In genomic region chr9:72990397-72991182, GRCh38 we compare ENCODE assay signal across 18 cellular contexts. TPM values are rescaled to one million over a fixed set of nuclear protein-coding genes. Genes with fewer than 3 reads are reported as not detected.
A peak's percentile ranks its signal among the peaks of the same experiment; 100 is the strongest.
DNase-seq lines count a peak whose midpoint lies in the region; ATAC-seq and TF ChIP-seq lines count a peak whose summit lies in the region.
"Had no signal": no experiment of that assay in that cellular context is flagged by ENCODE, and none has a peak within 500 bp of the region (broad histone marks: within the 10 kb centered on the region; RNA-seq: fewer than 3 reads in every experiment).

No MANE protein-coding gene starts in this region.

- TF ChIP-seq CTCF in mammary epithelial cell (conservative IDR thresholded peaks at IDR 0.05 in 1 of 2, IDR thresholded peaks at IDR 0.05 in 1 of 2; ENCODE audit: extremely low read depth in 1 of 2, insufficient read depth in 1 of 2, low read depth in 1 of 2, low read length in 2 of 2), result no peak
- TF ChIP-seq CTCF in MCF 10A (IDR thresholded peaks at IDR 0.05; ENCODE audit: unreplicated experiment), result no peak

- H2BK15ac ChIP-seq in mesenchymal stem cell (ENCODE audit: low read depth, poor library complexity, severe bottlenecking), result no peak overlapping the region

- intact Hi-C loops in mammary epithelial cell (cut with micrococcal nuclease), result no loop called here
- intact Hi-C loops in MCF 10A (cut with micrococcal nuclease), result loop anchor here (10.0 kb wide), 1 partner anchor 46 kb away; no protein-coding TSS in a partner anchor

- H3K9ac ChIP-seq in mammary epithelial cell (ENCODE audit: insufficient read depth, low read length), result no peak overlapping the region
- no peak overlapping the region for H3K9ac ChIP-seq in mesenchymal stem cell (ENCODE audit: low read length)
- H3K9ac ChIP-seq: BLaER1 treated with 17β-estradiol and CSF1 and Interleukin-3, amounts not matched to agents 10 nM and 100 nM had no signal

- H3K79me1 ChIP-seq in mesenchymal stem cell (replicated peaks; ENCODE audit: low read length, poor library complexity, severe bottlenecking), result no peaks in the 10 kb centered on the region

- no peaks in the 10 kb centered on the region for H3K36me3 ChIP-seq in mammary epithelial cell (ENCODE audit: insufficient read depth, low read length)
- H3K36me3 ChIP-seq in mesenchymal stem cell (ENCODE audit: control insufficient read depth in 1 of 2, insufficient read depth in 2 of 2, low read depth in 1 of 2, low read length in 2 of 2), result no peaks in the 10 kb centered on the region
- H3K36me3 ChIP-seq: BLaER1 treated with 17β-estradiol and CSF1 and Interleukin-3, amounts not matched to agents 10 nM and 100 nM had no signal

- no peak overlapping the region for H3K23ac ChIP-seq in mesenchymal stem cell (ENCODE audit: low read length in 2 of 2)

- no peak overlapping the region for H3K27ac ChIP-seq in mammary epithelial cell (ENCODE audit: insufficient read depth, low read depth, low read length)
- no peak overlapping the region for H3K27ac ChIP-seq in mesenchymal stem cell (ENCODE audit: low read length, poor library complexity, severe bottlenecking)
- H3K27ac ChIP-seq: BLaER1 treated with 17β-estradiol and CSF1 and Interleukin-3, amounts not matched to agents 10 nM and 100 nM; HL-60 had no signal

- H3K4me3 ChIP-seq in mammary epithelial cell (replicated peaks in 1 of 3; ENCODE audit: insufficient read depth in 1 of 3, low read depth in 2 of 3, low read length in 3 of 3), result no peak overlapping the region
- H3K4me3 ChIP-seq in mesenchymal stem cell (ENCODE audit: insufficient read depth in 1 of 2, low read depth in 1 of 2, low read length in 2 of 2), result no peak overlapping the region
- H3K4me3 ChIP-seq: BLaER1 treated with 17β-estradiol and CSF1 and Interleukin-3, amounts not matched to agents 10 nM and 100 nM had no signal

- BruUV-seq in mammary epithelial cell (replicated peaks; lab: Mats Ljungman, UMichigan), result no TSS peak
- BruUV-seq in MCF 10A (replicated peaks; lab: Mats Ljungman, UMichigan), result no TSS peak

- H4K8ac ChIP-seq in mesenchymal stem cell (ENCODE audit: low read length), result no peak overlapping the region

- no peaks in the 10 kb centered on the region for H3K27me3 ChIP-seq in mammary epithelial cell (ENCODE audit: insufficient read depth, low read length)
- H3K27me3 ChIP-seq in mesenchymal stem cell (ENCODE audit: control insufficient read depth in 1 of 2, insufficient read depth in 1 of 2, low read length in 2 of 2), result no peaks in the 10 kb centered on the region
- H3K27me3 ChIP-seq: BLaER1 treated with 17β-estradiol and CSF1 and Interleukin-3, amounts not matched to agents 10 nM and 100 nM had no signal

- ATAC-seq in left lobe of liver, result peak; percentile 74
- ATAC-seq in activated CD8-positive, alpha-beta T cell treated with anti-CD3 and anti-CD28 coated beads, Interleukin-2, amount 10 ng/mL, durations not matched to agents 7 days and 5 days, result no peak
- ATAC-seq: CD8-positive, alpha-beta T cell had no signal

- H3K4ac ChIP-seq in mesenchymal stem cell (ENCODE audit: low read depth in 1 of 2, low read length in 2 of 2), result no peak overlapping the region

- H3K27ac Mint-ChIP-seq in MCF 10A (ENCODE audit: low read depth, unreplicated experiment), result no peak overlapping the region
- no peak overlapping the region for H3K27ac Mint-ChIP-seq in activated CD8-positive, alpha-beta T cell treated with anti-CD3 and anti-CD28 coated beads, Interleukin-2, amount 10 ng/mL, durations not matched to agents 7 days and 5 days
- H3K27ac Mint-ChIP-seq: B cell; CD8-positive, alpha-beta T cell; H9; IgD-negative memory B cell had no signal

- POLR2A ChIA-PET in MCF 10A (lab: Yijun Ruan, JAX), result no interaction called here
- POLR2A ChIA-PET in activated CD8-positive, alpha-beta T cell treated with anti-CD3 and anti-CD28 coated beads, Interleukin-2, amount 10 ng/mL, durations not matched to agents 7 days and 5 days (lab: Charles Lee), result no interaction called here

- H4K91ac ChIP-seq in mesenchymal stem cell (ENCODE audit: low read length), result no peak overlapping the region

- peak overlapping the region; percentile 24 for H2BK5ac ChIP-seq in mesenchymal stem cell (ENCODE audit: low read depth, low read length, poor library complexity, severe bottlenecking)

- H4K20me1 ChIP-seq in mammary epithelial cell (ENCODE audit: insufficient read depth, low read length), result no peaks in the 10 kb centered on the region
- H4K20me1 ChIP-seq: BLaER1 treated with 17β-estradiol and CSF1 and Interleukin-3, amounts not matched to agents 10 nM and 100 nM had no signal

- no peaks in the 10 kb centered on the region for H3K36me3 Mint-ChIP-seq in MCF 10A (ENCODE audit: insufficient read depth, unreplicated experiment)
- H3K36me3 Mint-ChIP-seq in activated CD8-positive, alpha-beta T cell treated with anti-CD3 and anti-CD28 coated beads, Interleukin-2, amount 10 ng/mL, durations not matched to agents 7 days and 5 days (ENCODE audit: low read depth), result no peaks in the 10 kb centered on the region
- H3K36me3 Mint-ChIP-seq: CD8-positive, alpha-beta T cell; IgD-negative memory B cell had no signal

- H3K14ac ChIP-seq in mesenchymal stem cell (ENCODE audit: low read length in 2 of 2), result no peak overlapping the region

- H2AFZ ChIP-seq in mammary epithelial cell (ENCODE audit: low read depth, low read length) (peak overlapping the region; percentile 28), mesenchymal stem cell (ENCODE audit: low read depth, low read length) (no peak overlapping the region)

- CTCF ChIA-PET in mammary epithelial cell (lab: Charles Lee; ENCODE audit: low non-redundant PET) (no interaction called here), MCF 10A (lab: Yijun Ruan, JAX) (interaction anchor here (0.6 to 1.5 kb wide), 2 partner anchors 32 to 800 kb away, joined by 3 to 4 read pairs; no protein-coding TSS in a partner anchor)
- CTCF ChIA-PET in activated CD8-positive, alpha-beta T cell treated with anti-CD3 and anti-CD28 coated beads, Interleukin-2, amount 10 ng/mL, durations not matched to agents 7 days and 5 days (lab: Charles Lee), result no interaction called here

- WGBS in mammary epithelial cell (ENCODE audit: low coverage, missing lambda C conversion rate), result 100% methylated on average over 1 of the region's 1 CpG
- WGBS in mesenchymal stem cell, result no CpG with 5 or more reads among the region's 1 CpG

- H3K4me1 ChIP-seq in mammary epithelial cell (ENCODE audit: insufficient read depth, low read length) (peaks cover 4% of the 10 kb centered on the region), mesenchymal stem cell (ENCODE audit: control insufficient read depth, insufficient read depth, low read depth, low read length) (no peaks in the 10 kb centered on the region)
- H3K4me1 ChIP-seq: BLaER1 treated with 17β-estradiol and CSF1 and Interleukin-3, amounts not matched to agents 10 nM and 100 nM had no signal

- H3K18ac ChIP-seq in mesenchymal stem cell (ENCODE audit: low read depth in 1 of 2, low read length in 2 of 2), result no peak overlapping the region

- in situ Hi-C loops in mammary epithelial cell (cut with MboI; ENCODE audit: low sequenced_read_pairs in 2 of 2), result no loop called here

- H3K79me2 ChIP-seq in mammary epithelial cell (ENCODE audit: insufficient read depth, low read length), result no peaks in the 10 kb centered on the region

- no peak overlapping the region for H2BK120ac ChIP-seq in mesenchymal stem cell (ENCODE audit: low read depth, low read length)

- H3K4me3 Mint-ChIP-seq in MCF 10A (ENCODE audit: unreplicated experiment), result no peak overlapping the region
- H3K4me3 Mint-ChIP-seq in activated CD8-positive, alpha-beta T cell treated with anti-CD3 and anti-CD28 coated beads, Interleukin-2, amount 10 ng/mL, durations not matched to agents 7 days and 5 days, result no peak overlapping the region
- H3K4me3 Mint-ChIP-seq: B cell; CD8-positive, alpha-beta T cell; H9; IgD-negative memory B cell had no signal

- DNase-seq in mammary epithelial cell, result no peak
- no peak for DNase-seq in MCF 10A (ENCODE audit: unreplicated experiment)
- DNase-seq in left lobe of liver (ENCODE audit: low spot score), result no peak
- DNase-seq in mesenchymal stem cell, result no peak
- no peak for DNase-seq in activated CD8-positive, alpha-beta T cell treated with anti-CD3 and anti-CD28 coated beads, Interleukin-2, amount 10 ng/mL, durations not matched to agents 7 days and 5 days
- DNase-seq in HUDEP-2 (lab: John Stamatoyannopoulos, UW; ENCODE audit: unreplicated experiment in 76 of 76), result no peak
- DNase-seq in KG1 (lab: John Stamatoyannopoulos, UW), result no peak
- DNase-seq: 8988T; Calu3; CD8-positive, alpha-beta T cell; DMS79 treated with DMSO at 0.1 percent for 48 hours; GF-D8; GOT3; H9 had no signal

- H3K4me1 Mint-ChIP-seq in MCF 10A (ENCODE audit: insufficient read depth, unreplicated experiment), result peaks cover 6% of the 10 kb centered on the region
- no peaks in the 10 kb centered on the region for H3K4me1 Mint-ChIP-seq in activated CD8-positive, alpha-beta T cell treated with anti-CD3 and anti-CD28 coated beads, Interleukin-2, amount 10 ng/mL, durations not matched to agents 7 days and 5 days (ENCODE audit: low read depth)
- H3K4me1 Mint-ChIP-seq: B cell, IgD-negative memory B cell had no signal

- no peak overlapping the region for H2AK5ac ChIP-seq in mesenchymal stem cell (ENCODE audit: low read length, severe bottlenecking)

- no peak overlapping the region for H3K4me2 ChIP-seq in mammary epithelial cell (ENCODE audit: insufficient read depth, low read depth, low read length)
- no peak overlapping the region for H3K4me2 ChIP-seq in mesenchymal stem cell (ENCODE audit: low read length, poor library complexity, severe bottlenecking)
- H3K4me2 ChIP-seq: BLaER1 treated with 17β-estradiol and CSF1 and Interleukin-3, amounts not matched to agents 10 nM and 100 nM had no signal

- H2BK12ac ChIP-seq in mesenchymal stem cell (ENCODE audit: low read length in 2 of 2), result no peak overlapping the region

- H3K9me3 Mint-ChIP-seq in MCF 10A (ENCODE audit: unreplicated experiment), result no peaks in the 10 kb centered on the region
- H3K9me3 Mint-ChIP-seq in activated CD8-positive, alpha-beta T cell treated with anti-CD3 and anti-CD28 coated beads, Interleukin-2, amount 10 ng/mL, durations not matched to agents 7 days and 5 days (ENCODE audit: insufficient read depth), result no peaks in the 10 kb centered on the region
- H3K9me3 Mint-ChIP-seq: CD8-positive, alpha-beta T cell; H9; IgD-negative memory B cell had no signal

- H3K9me3 ChIP-seq in mammary epithelial cell (replicated peaks; ENCODE audit: insufficient read depth, low read length), result no peaks in the 10 kb centered on the region
- no peaks in the 10 kb centered on the region for H3K9me3 ChIP-seq in mesenchymal stem cell (ENCODE audit: control insufficient read depth, low read length)
- H3K9me3 ChIP-seq: BLaER1 treated with 17β-estradiol and CSF1 and Interleukin-3, amounts not matched to agents 10 nM and 100 nM had no signal

- H3K27me3 Mint-ChIP-seq in MCF 10A (ENCODE audit: insufficient read depth, unreplicated experiment), result no peaks in the 10 kb centered on the region
- H3K27me3 Mint-ChIP-seq in activated CD8-positive, alpha-beta T cell treated with anti-CD3 and anti-CD28 coated beads, Interleukin-2, amount 10 ng/mL, durations not matched to agents 7 days and 5 days (ENCODE audit: low read depth), result no peaks in the 10 kb centered on the region
- H3K27me3 Mint-ChIP-seq: B cell, IgD-negative memory B cell had no signal

- dilution Hi-C loops in mammary epithelial cell (cut with HindIII; ENCODE audit: low sequenced_read_pairs), result no loop called here

RNA-seq across cellular contexts. Expression of gene ALDH1A1, which starts 37.7 kb away (rescaled TPM):
- under 1 TPM in 1 of 2 donors, not detected in 1; 0.33 TPM for total RNA-seq in mammary epithelial cell
- polyA plus RNA-seq in mammary epithelial cell, result 0.22 TPM
- not detected for polyA minus RNA-seq in mammary epithelial cell
- total RNA-seq in MCF 10A (2022), result not detected in 2 replicates
- total RNA-seq in left lobe of liver, result 527 TPM
- 3.4 TPM for polyA plus RNA-seq in mesenchymal stem cell (2013, experiment 1 of 2)
- polyA plus RNA-seq in mesenchymal stem cell (2013, experiment 2 of 2), result 3.5 TPM
- total RNA-seq in activated CD8-positive, alpha-beta T cell treated with anti-CD3 and anti-CD28 coated beads, Interleukin-2, amount 10 ng/mL, durations not matched to agents 7 days and 5 days, result not detected
- total RNA-seq: B cell; CD8-positive, alpha-beta T cell had no signal

Comparison
In these comparisons a context has a peak if more than half of its experiments do, and no peak if none do; other contexts are left out.
1. RNA of gene ALDH1A1, which starts 37.7 kb away (total RNA-seq): 527 TPM in left lobe of liver (single experiment); 0.33 TPM in mammary epithelial cell, not detected in MCF 10A and not detected in activated CD8-positive, alpha-beta T cell treated with anti-CD3 and anti-CD28 coated beads, Interleukin-2, amount 10 ng/mL, durations not matched to agents 7 days and 5 days; every median in the first group is over 100 times any median in the second.